ENCODE assay signal across 10 cellular contexts in genomic region chr19:19113040-19113541, GRCh38. TPM values are rescaled to one million over a fixed set of nuclear protein-coding genes. Genes with fewer than 3 reads are reported as not detected.
DNase-seq lines count a peak whose midpoint lies in the region; ATAC-seq and TF ChIP-seq lines count a peak whose summit lies in the region.
"Had no signal": no experiment of that assay in that cellular context is flagged by ENCODE, and none has a peak within 500 bp of the region (broad histone marks: within the 10 kb centered on the region; RNA-seq: fewer than 3 reads in every experiment).

No MANE protein-coding gene starts in this region.

- H3K36me3 ChIP-seq in adipocyte (ENCODE audit: control insufficient read depth, insufficient read depth, low read length, severe bottlenecking), result no peaks in the 10 kb centered on the region
- peaks cover 0 to 9% of the 10 kb centered on the region in 2 donors for H3K36me3 ChIP-seq in gastroesophageal sphincter

- H3K4me1 ChIP-seq in adipocyte (ENCODE audit: control insufficient read depth, insufficient read depth, low read length) (peaks cover 18% of the 10 kb centered on the region), gastroesophageal sphincter (peaks cover 0 to 13% (median 3%) of the 10 kb centered on the region in 3 donors)

- peak; percentile 67 for DNase-seq in ELR (ENCODE audit: low read depth)
- peak; percentile 39 for DNase-seq in NAMALWA (ENCODE audit: low spot score)
- peak; percentile 38 for DNase-seq in adipocyte (ENCODE audit: low read depth)
- DNase-seq in osteocyte (ENCODE audit: extremely low spot score, unreplicated experiment), result no peak
- DNase-seq in C1 segment of cervical spinal cord (lab: John Stamatoyannopoulos, UW), result no peak
- no peak for DNase-seq in AML-193 (lab: John Stamatoyannopoulos, UW)

- H3K27ac ChIP-seq in gastroesophageal sphincter, result no peak overlapping the region
- H3K27ac ChIP-seq: SK-N-MC had no signal

- TF ChIP-seq POLR2A in gastroesophageal sphincter (IDR thresholded peaks at IDR 0.05), result no peak

- H3K4me3 ChIP-seq in adipocyte (ENCODE audit: low read length), result no peak overlapping the region
- no peak overlapping the region for H3K4me3 ChIP-seq in gastroesophageal sphincter
- H3K4me3 ChIP-seq: lung, SK-N-MC had no signal

- peaks cover 3% of the 10 kb centered on the region for H3K36me3 Mint-ChIP-seq in nephron (ENCODE audit: low read depth)
- no peaks in the 10 kb centered on the region for H3K36me3 Mint-ChIP-seq in osteocyte (ENCODE audit: unreplicated experiment)

- peak overlapping the region; percentile 1 to 68 (median 42) for H3K27ac Mint-ChIP-seq in nephron
- H3K27ac Mint-ChIP-seq in osteocyte (ENCODE audit: unreplicated experiment), result no peak overlapping the region

- TF ChIP-seq EP300 in gastroesophageal sphincter (IDR thresholded peaks at IDR 0.05), result no peak

- H3K27me3 ChIP-seq in adipocyte (replicated peaks; ENCODE audit: control insufficient read depth, insufficient read depth, low read length) (no peaks in the 10 kb centered on the region), gastroesophageal sphincter (peaks cover 14% of the 10 kb centered on the region)

- TF ChIP-seq CTCF in nephron (IDR thresholded peaks at IDR 0.05; ENCODE audit: unreplicated experiment in 3 of 3), result no peak
- TF ChIP-seq CTCF in osteocyte (IDR thresholded peaks at IDR 0.05), result no peak
- TF ChIP-seq CTCF in gastroesophageal sphincter (IDR thresholded peaks at IDR 0.05), result no peak

- H3K27me3 Mint-ChIP-seq in nephron (ENCODE audit: low read depth) (peaks cover 15% of the 10 kb centered on the region), osteocyte (ENCODE audit: unreplicated experiment) (no peaks in the 10 kb centered on the region)

- 57% methylated on average over 1 of the region's 4 CpGs; no CpG with 5 or more reads in 1 of the 2 donors for WGBS in gastroesophageal sphincter (ENCODE audit: low coverage in 1 of 2), 2 donors

- no peak overlapping the region for H3K9ac ChIP-seq in adipocyte (ENCODE audit: low read length)

- H3K4me3 Mint-ChIP-seq in nephron (no peak overlapping the region), osteocyte (ENCODE audit: unreplicated experiment) (no peak overlapping the region)

- ATAC-seq in gastroesophageal sphincter, result no peak

- H3K9me3 Mint-ChIP-seq in nephron (no peaks in the 10 kb centered on the region), osteocyte (ENCODE audit: unreplicated experiment) (no peaks in the 10 kb centered on the region)

- H3K4me1 Mint-ChIP-seq in nephron (peaks cover 20% of the 10 kb centered on the region), osteocyte (ENCODE audit: unreplicated experiment) (peaks cover 7% of the 10 kb centered on the region)

- H3K9me3 ChIP-seq in adipocyte (ENCODE audit: control insufficient read depth, low read length) (no peaks in the 10 kb centered on the region), gastroesophageal sphincter (no peaks in the 10 kb centered on the region)

RNA-seq across cellular contexts. Expression of gene TMEM161A, which starts 25.2 kb away (rescaled TPM):
- 34.3 and 37.5 TPM in 2 replicates for total RNA-seq in osteocyte
- 10 to 100 TPM; 16.7 to 24.5 (median 20.1) TPM for total RNA-seq in gastroesophageal sphincter

RNA-seq across cellular contexts. Expression of gene SLC25A42, which starts 49.3 kb away (rescaled TPM):
- total RNA-seq in osteocyte (10.0 and 10.6 TPM in 2 replicates), gastroesophageal sphincter (10 to 100 TPM in 3 of 4 donors, 1 to 10 TPM in 1; 8.8 to 16.0 (median 12.9) TPM)

RNA-seq across cellular contexts. Expression of gene MEF2B, which starts 57.0 kb away (rescaled TPM):
- total RNA-seq in osteocyte, result 1.2 and 1.6 TPM in 2 replicates
- not detected for total RNA-seq in gastroesophageal sphincter

Comparison
In these comparisons a context has a peak if more than half of its experiments do, and no peak if none do; other contexts are left out.
1. DNase-seq: peak in ELR (single experiment), NAMALWA (single experiment) and adipocyte (single experiment); none in osteocyte (single experiment), C1 segment of cervical spinal cord (0 of 14) and AML-193 (0 of 2).